ENCODE assay signal across 24 cellular contexts in genomic region chr20:23461180-23461579, GRCh38. TPM values are rescaled to one million over a fixed set of nuclear protein-coding genes. Genes with fewer than 3 reads are reported as not detected.
DNase-seq lines count a peak whose midpoint lies in the region; ATAC-seq and TF ChIP-seq lines count a peak whose summit lies in the region.
"Had no signal": no experiment of that assay in that cellular context is flagged by ENCODE, and none has a peak within 500 bp of the region (broad histone marks: within the 10 kb centered on the region; RNA-seq: fewer than 3 reads in every experiment).

No MANE protein-coding gene starts in this region.

- H3K27ac ChIP-seq in mammary epithelial cell (ENCODE audit: insufficient read depth, low read depth, low read length) (no peak overlapping the region), GM23338 (ENCODE audit: low read depth) (no peak overlapping the region)
- H3K27ac ChIP-seq: BLaER1 had no signal

- H4K20me1 ChIP-seq in mammary epithelial cell (ENCODE audit: insufficient read depth, low read length) (no peaks in the 10 kb centered on the region), GM23338 (replicated peaks; ENCODE audit: insufficient read depth) (no peaks in the 10 kb centered on the region)
- H4K20me1 ChIP-seq: BLaER1 had no signal

- CTCF ChIA-PET in MCF 10A (lab: Yijun Ruan, JAX) = interaction anchor here (0.8 to 4.5 kb wide), 3 partner anchors 20 to 295 kb away, joined by 3 to 30 read pairs (median 4); partner anchors contain the start of gene CSTL1
- CTCF ChIA-PET in mammary epithelial cell (lab: Charles Lee; ENCODE audit: low non-redundant PET) = no interaction called here

- DNase-seq in MCF 10A (ENCODE audit: unreplicated experiment) = peak; percentile 6
- DNase-seq in mammary epithelial cell = no peak
- DNase-seq in GM23338 (ENCODE audit: low spot score) = no peak
- no peak for DNase-seq in stimulated activated naive CD8-positive, alpha-beta T cell treated with anti-CD3 and anti-CD28 coated beads, Interleukin-15, Interleukin-2, amounts not matched to agents 100 U/mL and 50 U/mL, for 24 hours
- no peak for DNase-seq in DMS114 treated with DMSO at 0.1 percent for 48 hours (lab: John Stamatoyannopoulos, UW; ENCODE audit: unreplicated experiment)
- no peak for DNase-seq in NCI-H82 treated with DMSO at 0.1 percent for 48 hours (lab: John Stamatoyannopoulos, UW; ENCODE audit: unreplicated experiment)
- DNase-seq in GM03348 (ENCODE audit: low spot score) = no peak
- DNase-seq: 8988T; ACHN; BE2C; C1 segment of cervical spinal cord; CD4-positive, alpha-beta memory T cell; CD4-positive, CD25-positive, alpha-beta regulatory T cell; CD8-positive, alpha-beta memory T cell; COR-L47; DMS 273 treated with DMSO at 0.1 percent for 48 hours; DMS79 treated with DMSO at 0.1 percent for 48 hours; EL; GDM1 had no signal

- no peak for ATAC-seq in GM23338
- peak; percentile 68 for ATAC-seq in stimulated activated naive CD8-positive, alpha-beta T cell treated with anti-CD3 and anti-CD28 coated beads, Interleukin-15, Interleukin-2, amounts not matched to agents 100 U/mL and 50 U/mL, for 24 hours

- H3K9me3 ChIP-seq in mammary epithelial cell (replicated peaks; ENCODE audit: insufficient read depth, low read length) = no peaks in the 10 kb centered on the region
- H3K9me3 ChIP-seq: BE2C had no signal

- H3K79me2 ChIP-seq in mammary epithelial cell (ENCODE audit: insufficient read depth, low read length) (no peaks in the 10 kb centered on the region), GM23338 (replicated peaks; ENCODE audit: insufficient read depth) (no peaks in the 10 kb centered on the region)

- H3K27me3 Mint-ChIP-seq in MCF 10A (ENCODE audit: insufficient read depth, unreplicated experiment) (no peaks in the 10 kb centered on the region), GM23338 (ENCODE audit: insufficient read depth, low read depth, poor library complexity) (peaks cover 4% of the 10 kb centered on the region)

- no TSS peak for BruUV-seq in MCF 10A (replicated peaks; lab: Mats Ljungman, UMichigan)
- no TSS peak for BruUV-seq in mammary epithelial cell (replicated peaks; lab: Mats Ljungman, UMichigan)

- no peak overlapping the region for H3K4me3 ChIP-seq in mammary epithelial cell (replicated peaks in 1 of 3; ENCODE audit: insufficient read depth in 1 of 3, low read depth in 2 of 3, low read length in 3 of 3)
- no peak overlapping the region for H3K4me3 ChIP-seq in GM23338
- H3K4me3 ChIP-seq: BLaER1 had no signal

- 45% methylated on average over 1 of the region's 1 CpG for WGBS in mammary epithelial cell (ENCODE audit: low coverage, missing lambda C conversion rate)

- H3K36me3 Mint-ChIP-seq in MCF 10A (ENCODE audit: insufficient read depth, unreplicated experiment) = peaks cover 5% of the 10 kb centered on the region
- H3K36me3 Mint-ChIP-seq in GM23338 (ENCODE audit: low read depth) = peaks cover 24% of the 10 kb centered on the region
- H3K36me3 Mint-ChIP-seq: CD14-positive monocyte; CD4-positive, alpha-beta memory T cell; CD4-positive, CD25-positive, alpha-beta regulatory T cell had no signal

- H3K4me1 Mint-ChIP-seq in MCF 10A (ENCODE audit: insufficient read depth, unreplicated experiment) (no peaks in the 10 kb centered on the region), GM23338 (peaks cover 11% of the 10 kb centered on the region)

- H3K36me3 ChIP-seq in mammary epithelial cell (ENCODE audit: insufficient read depth, low read length) = no peaks in the 10 kb centered on the region
- peaks cover 23% of the 10 kb centered on the region for H3K36me3 ChIP-seq in GM23338 (ENCODE audit: insufficient read depth)
- H3K36me3 ChIP-seq: BE2C, BLaER1 had no signal

- no peak overlapping the region for H2AFZ ChIP-seq in mammary epithelial cell (ENCODE audit: low read depth, low read length)
- H2AFZ ChIP-seq in GM23338 = peak overlapping the region; percentile 85; the same call in 1 of the 2 replicates

- no peaks in the 10 kb centered on the region for H3K9me3 Mint-ChIP-seq in MCF 10A (ENCODE audit: unreplicated experiment)
- peaks cover 43% of the 10 kb centered on the region for H3K9me3 Mint-ChIP-seq in GM23338

- dilution Hi-C loops in mammary epithelial cell (cut with HindIII; ENCODE audit: low sequenced_read_pairs) = no loop called here

- H3K4me3 Mint-ChIP-seq in MCF 10A (ENCODE audit: unreplicated experiment) = no peak overlapping the region
- H3K4me3 Mint-ChIP-seq in GM23338 = no peak overlapping the region
- H3K4me3 Mint-ChIP-seq: CD14-positive monocyte; CD4-positive, alpha-beta memory T cell; CD4-positive, CD25-positive, alpha-beta regulatory T cell; CD8-positive, alpha-beta memory T cell had no signal

- in situ Hi-C loops in mammary epithelial cell (cut with MboI; ENCODE audit: low sequenced_read_pairs in 2 of 2) = no loop called here

- no peak overlapping the region for H3K4me2 ChIP-seq in mammary epithelial cell (ENCODE audit: insufficient read depth, low read depth, low read length)
- no peak overlapping the region for H3K4me2 ChIP-seq in GM23338
- H3K4me2 ChIP-seq: BLaER1 had no signal

- TF ChIP-seq CTCF in MCF 10A (IDR thresholded peaks at IDR 0.05; ENCODE audit: unreplicated experiment) (no peak), mammary epithelial cell (conservative IDR thresholded peaks at IDR 0.05 in 1 of 2, IDR thresholded peaks at IDR 0.05 in 1 of 2; ENCODE audit: extremely low read depth in 1 of 2, insufficient read depth in 1 of 2, low read depth in 1 of 2, low read length in 2 of 2) (no peak), GM23338 (conservative IDR thresholded peaks at IDR 0.05; ENCODE audit: low read depth in 2 of 2) (no peak)

- no peaks in the 10 kb centered on the region for H3F3A ChIP-seq in GM23338 (replicated peaks; ENCODE audit: low read depth)

- H3K4me1 ChIP-seq in mammary epithelial cell (ENCODE audit: insufficient read depth, low read length) (no peaks in the 10 kb centered on the region), GM23338 (ENCODE audit: insufficient read depth) (peaks cover 13% of the 10 kb centered on the region)
- H3K4me1 ChIP-seq: BE2C had no signal

- intact Hi-C loops in MCF 10A (cut with micrococcal nuclease) (no loop called here), mammary epithelial cell (cut with micrococcal nuclease) (no loop called here)

- no peak overlapping the region for H3K9ac ChIP-seq in mammary epithelial cell (ENCODE audit: insufficient read depth, low read length)
- H3K9ac ChIP-seq: BLaER1 had no signal

- H3K27me3 ChIP-seq in mammary epithelial cell (ENCODE audit: insufficient read depth, low read length) (no peaks in the 10 kb centered on the region), GM23338 (ENCODE audit: insufficient read depth) (no peaks in the 10 kb centered on the region)
- H3K27me3 ChIP-seq: BE2C, BLaER1 had no signal

- H3K9me2 ChIP-seq in GM23338 (ENCODE audit: insufficient read depth) = peaks cover 16% of the 10 kb centered on the region

- POLR2A ChIA-PET in MCF 10A (lab: Yijun Ruan, JAX) = no interaction called here

- H3K27ac Mint-ChIP-seq in MCF 10A (ENCODE audit: low read depth, unreplicated experiment) (no peak overlapping the region), GM23338 (no peak overlapping the region)
- H3K27ac Mint-ChIP-seq: CD14-positive monocyte; CD4-positive, alpha-beta memory T cell; CD4-positive, CD25-positive, alpha-beta regulatory T cell had no signal

TF ChIP-seq in GM23338, 12 proteins besides CTCF, POLR2A, EP300 and RAD21 (continues in another document):
- TF ChIP-seq ZNF331 (CRISPR knock-in tag; IDR thresholded peaks at IDR 0.05; ENCODE audit: low read depth) = no peak
- TF ChIP-seq JUNB (IDR thresholded peaks at IDR 0.05; ENCODE audit: unreplicated experiment) = no peak

RNA-seq across cellular contexts. Expression of gene CST11, which starts 8.5 kb away (rescaled TPM):
- total RNA-seq in MCF 10A (2022) = not detected in 2 replicates
- total RNA-seq in mammary epithelial cell = not detected
- polyA plus RNA-seq in mammary epithelial cell = not detected
- not detected for polyA minus RNA-seq in mammary epithelial cell
- total RNA-seq in GM23338 (2014; rRNA removed; shearing (Covaris generic)) = not detected in 2 replicates
- polyA plus RNA-seq in GM23338 (2016; fragmentation: Nextera tagmentation; extraction: Ambion mirVana) = 0.73 TPM in 1 of 2 replicates, not detected in the other
- total RNA-seq: A673; CD4-positive, alpha-beta memory T cell; CD4-positive, CD25-positive, alpha-beta regulatory T cell; CD8-positive, alpha-beta memory T cell; G401 had no signal
- polyA plus RNA-seq: AG04450; CD14-positive monocyte; CD4-positive, alpha-beta memory T cell; CD4-positive, CD25-positive, alpha-beta regulatory T cell; CD8-positive, alpha-beta memory T cell had no signal

RNA-seq across cellular contexts. Expression of gene CSTL1, which starts 21.7 kb away (rescaled TPM):
- total RNA-seq in MCF 10A (2022) (not detected in 2 replicates), mammary epithelial cell (not detected)
- polyA plus RNA-seq in mammary epithelial cell (not detected), GM23338 (2016; fragmentation: Nextera tagmentation; extraction: Ambion mirVana) (not detected in 2 replicates)
- polyA minus RNA-seq in mammary epithelial cell = not detected
- not detected in 2 replicates for total RNA-seq in GM23338 (2014; rRNA removed; shearing (Covaris generic))
- total RNA-seq: A673; CD4-positive, alpha-beta memory T cell; CD4-positive, CD25-positive, alpha-beta regulatory T cell; CD8-positive, alpha-beta memory T cell; G401 had no signal
- polyA plus RNA-seq: AG04450; CD14-positive monocyte; CD4-positive, alpha-beta memory T cell; CD4-positive, CD25-positive, alpha-beta regulatory T cell; CD8-positive, alpha-beta memory T cell had no signal

RNA-seq across cellular contexts. Expression of gene CST8, which starts 29.7 kb away (rescaled TPM):
- total RNA-seq in MCF 10A (2022) (not detected in 2 replicates), mammary epithelial cell (not detected)
- polyA plus RNA-seq in mammary epithelial cell (not detected), GM23338 (2016; fragmentation: Nextera tagmentation; extraction: Ambion mirVana) (not detected in 2 replicates)
- not detected for polyA minus RNA-seq in mammary epithelial cell
- total RNA-seq in GM23338 (2014; rRNA removed; shearing (Covaris generic)) = not detected in 2 replicates
- total RNA-seq: A673; CD4-positive, alpha-beta memory T cell; CD4-positive, CD25-positive, alpha-beta regulatory T cell; CD8-positive, alpha-beta memory T cell; G401 had no signal
- polyA plus RNA-seq: AG04450; CD14-positive monocyte; CD4-positive, alpha-beta memory T cell; CD4-positive, CD25-positive, alpha-beta regulatory T cell; CD8-positive, alpha-beta memory T cell had no signal

RNA-seq across cellular contexts. Expression of gene NAPB, which starts 39.9 kb away (rescaled TPM):
- total RNA-seq in MCF 10A (2022) (9.6 and 10.9 TPM in 2 replicates), mammary epithelial cell (1 to 10 TPM; 6.6 to 8.8 TPM)
- polyA plus RNA-seq in mammary epithelial cell (2.3 TPM), GM23338 (2016; fragmentation: Nextera tagmentation; extraction: Ambion mirVana) (7.3 and 8.1 TPM in 2 replicates)
- not detected for polyA minus RNA-seq in mammary epithelial cell
- 12.9 and 18.1 TPM in 2 replicates for total RNA-seq in GM23338 (2014; rRNA removed; shearing (Covaris generic))
